1 cellular context compared by ENCODE assay signal in genomic region chr19:18475004-18475453, GRCh38.
TF ChIP-seq lines count a peak whose summit lies in the region.

No MANE protein-coding gene starts in this region.

TF ChIP-seq in HepG2, 621 proteins besides CTCF, POLR2A, EP300 and RAD21:
- TF ChIP-seq MEF2D (CRISPR knock-in tag; IDR thresholded peaks at IDR 0.05) = no peak
- no peak for TF ChIP-seq ZFYVE20 (CRISPR knock-in tag; IDR thresholded peaks at IDR 0.05; ENCODE audit: borderline replicate concordance, low read depth)
- TF ChIP-seq HMG20B (CRISPR knock-in tag; conservative IDR thresholded peaks at IDR 0.05) = no peak
- no peak for TF ChIP-seq SP140L (CRISPR knock-in tag; IDR thresholded peaks at IDR 0.05; ENCODE audit: borderline replicate concordance)
- no peak for TF ChIP-seq CBX2 (IDR thresholded peaks at IDR 0.05; ENCODE audit: low read depth, low read length)
- no peak for TF ChIP-seq CBX2 (CRISPR knock-in tag; IDR thresholded peaks at IDR 0.05; ENCODE audit: low read depth)
- TF ChIP-seq HNRNPL (IDR thresholded peaks at IDR 0.05; ENCODE audit: low read depth, low read length) = no peak
- TF ChIP-seq ZNF17 (CRISPR knock-in tag; IDR thresholded peaks at IDR 0.05) = no peak
- TF ChIP-seq NFKBIZ (CRISPR knock-in tag; IDR thresholded peaks at IDR 0.05) = no peak
- TF ChIP-seq FOXC1 (CRISPR knock-in tag; IDR thresholded peaks at IDR 0.05; ENCODE audit: borderline replicate concordance) = no peak
- TF ChIP-seq POGK (CRISPR knock-in tag; conservative IDR thresholded peaks at IDR 0.05) = no peak
- TF ChIP-seq ZMYM2 (CRISPR knock-in tag; IDR thresholded peaks at IDR 0.05) = no peak
- no peak for TF ChIP-seq ZNF746 (CRISPR knock-in tag; IDR thresholded peaks at IDR 0.05)
- TF ChIP-seq ZNF7 (CRISPR knock-in tag; IDR thresholded peaks at IDR 0.05) = peak; percentile 96
- TF ChIP-seq ZNF577 (CRISPR knock-in tag; IDR thresholded peaks at IDR 0.05; ENCODE audit: borderline replicate concordance, low read depth) = no peak
- no peak for TF ChIP-seq SP1 (IDR thresholded peaks at IDR 0.05)
- no peak for TF ChIP-seq SP1 (CRISPR knock-in tag; IDR thresholded peaks at IDR 0.05)
- no peak for TF ChIP-seq BORCS8-MEF2B (CRISPR knock-in tag; IDR thresholded peaks at IDR 0.05)
- TF ChIP-seq ZNF770 (CRISPR knock-in tag; IDR thresholded peaks at IDR 0.05) = peak; percentile 31; the same call in 1 of the 2 replicates
- TF ChIP-seq ZHX2 (IDR thresholded peaks at IDR 0.05; ENCODE audit: low read depth) = no peak
- TF ChIP-seq ZHX2 (CRISPR knock-in tag; IDR thresholded peaks at IDR 0.05; ENCODE audit: borderline replicate concordance) = no peak
- TF ChIP-seq ZNF121 (CRISPR knock-in tag; IDR thresholded peaks at IDR 0.05) = peak; percentile 79
- TF ChIP-seq ETV6 (CRISPR knock-in tag; conservative IDR thresholded peaks at IDR 0.05) = no peak
- TF ChIP-seq ZUFSP (CRISPR knock-in tag; IDR thresholded peaks at IDR 0.05; ENCODE audit: borderline replicate concordance) = no peak
- no peak for TF ChIP-seq EZH2 (conservative IDR thresholded peaks at IDR 0.05; ENCODE audit: low read depth, low read length)
- TF ChIP-seq ZNF335 (CRISPR knock-in tag; IDR thresholded peaks at IDR 0.05) = no peak
